Comparison of ENCODE assay signal across 8 cellular contexts in genomic region chr7:90736968-90737939, GRCh38.
DNase-seq lines count a peak whose midpoint lies in the region; ATAC-seq and FAIRE-seq lines count a peak whose summit lies in the region.

No MANE protein-coding gene starts in this region.

- CTCF ChIA-PET in activated CD4-positive, alpha-beta memory T cell treated with anti-CD3 and anti-CD28 coated beads, Interleukin-2, amount 10 ng/mL, durations not matched to agents 7 days and 5 days (lab: Charles Lee): no interaction called here

- H3K27me3 ChIP-seq in right cardiac atrium (ENCODE audit: control insufficient read depth, insufficient read depth): no peaks in the 10 kb centered on the region

- no peaks in the 10 kb centered on the region for H3K4me1 ChIP-seq in right cardiac atrium (ENCODE audit: control insufficient read depth, insufficient read depth, low read length)

- no peaks in the 10 kb centered on the region for H3K9me3 ChIP-seq in right cardiac atrium (ENCODE audit: control insufficient read depth, low read length)

- no peaks in the 10 kb centered on the region for H3K4me1 Mint-ChIP-seq in activated CD4-positive, alpha-beta memory T cell treated with anti-CD3 and anti-CD28 coated beads, Interleukin-2, amount 10 ng/mL, durations not matched to agents 7 days and 5 days

- peak; percentile 28 for DNase-seq in GM18507 (ENCODE audit: extremely low spot score, insufficient read length, low read depth)
- DNase-seq in caudate nucleus (lab: John Stamatoyannopoulos, UW): peak in 9 of 61 donors; percentile 4 to 73 (median 23)
- no peak for DNase-seq in right cardiac atrium
- no peak for DNase-seq in NCI-H1694 (lab: John Stamatoyannopoulos, UW)
- no peak for DNase-seq in DMS79 treated with DMSO at 0.1 percent for 48 hours (lab: John Stamatoyannopoulos, UW)
- no peak for DNase-seq in activated CD4-positive, alpha-beta memory T cell treated with anti-CD3 and anti-CD28 coated beads, Interleukin-2, amount 10 ng/mL, durations not matched to agents 7 days and 5 days

- H3K27ac ChIP-seq in caudate nucleus (ENCODE audit: low read depth, low read length) (peak overlapping the region; percentile 52), right cardiac atrium (ENCODE audit: low read length) (no peak overlapping the region)

- ATAC-seq in GM21528 (IDR thresholded peaks at IDR 0.05; ENCODE audit: low FRiP score, unreplicated experiment): peak; percentile 95
- ATAC-seq in HG03442 (IDR thresholded peaks at IDR 0.05; ENCODE audit: unreplicated experiment): peak; percentile 97
- ATAC-seq in right cardiac atrium: no peak

- POLR2A ChIA-PET in activated CD4-positive, alpha-beta memory T cell treated with anti-CD3 and anti-CD28 coated beads, Interleukin-2, amount 10 ng/mL, durations not matched to agents 7 days and 5 days (lab: Charles Lee): no interaction called here

- H3K9me3 Mint-ChIP-seq in activated CD4-positive, alpha-beta memory T cell treated with anti-CD3 and anti-CD28 coated beads, Interleukin-2, amount 10 ng/mL, durations not matched to agents 7 days and 5 days: peaks cover 11% of the 10 kb centered on the region

- 79% methylated on average over 4 of the region's 4 CpGs for WGBS in right cardiac atrium

- H3K27me3 Mint-ChIP-seq in activated CD4-positive, alpha-beta memory T cell treated with anti-CD3 and anti-CD28 coated beads, Interleukin-2, amount 10 ng/mL, durations not matched to agents 7 days and 5 days: no peaks in the 10 kb centered on the region

- H3K27ac Mint-ChIP-seq in activated CD4-positive, alpha-beta memory T cell treated with anti-CD3 and anti-CD28 coated beads, Interleukin-2, amount 10 ng/mL, durations not matched to agents 7 days and 5 days: no peak overlapping the region

- peak; percentile 98 for FAIRE-seq in GM18507 (lab: Jason Lieb, UNC)

- no peak overlapping the region for H3K4me3 ChIP-seq in right cardiac atrium (ENCODE audit: low read length)

- no peaks in the 10 kb centered on the region for H3K36me3 Mint-ChIP-seq in activated CD4-positive, alpha-beta memory T cell treated with anti-CD3 and anti-CD28 coated beads, Interleukin-2, amount 10 ng/mL, durations not matched to agents 7 days and 5 days (ENCODE audit: low read depth)

- intact Hi-C loops in right cardiac atrium (cut with DNase I): no loop called here

- no peak overlapping the region for H3K4me3 Mint-ChIP-seq in activated CD4-positive, alpha-beta memory T cell treated with anti-CD3 and anti-CD28 coated beads, Interleukin-2, amount 10 ng/mL, durations not matched to agents 7 days and 5 days

Comparison
In these comparisons a context has a peak if more than half of its experiments do, and no peak if none do; other contexts are left out.
1. ATAC-seq: peak in GM21528 (single experiment) and HG03442 (single experiment); none in right cardiac atrium (0 of 2).